ENCODE assay signal across 8 cellular contexts in the genomic region with DNA sequence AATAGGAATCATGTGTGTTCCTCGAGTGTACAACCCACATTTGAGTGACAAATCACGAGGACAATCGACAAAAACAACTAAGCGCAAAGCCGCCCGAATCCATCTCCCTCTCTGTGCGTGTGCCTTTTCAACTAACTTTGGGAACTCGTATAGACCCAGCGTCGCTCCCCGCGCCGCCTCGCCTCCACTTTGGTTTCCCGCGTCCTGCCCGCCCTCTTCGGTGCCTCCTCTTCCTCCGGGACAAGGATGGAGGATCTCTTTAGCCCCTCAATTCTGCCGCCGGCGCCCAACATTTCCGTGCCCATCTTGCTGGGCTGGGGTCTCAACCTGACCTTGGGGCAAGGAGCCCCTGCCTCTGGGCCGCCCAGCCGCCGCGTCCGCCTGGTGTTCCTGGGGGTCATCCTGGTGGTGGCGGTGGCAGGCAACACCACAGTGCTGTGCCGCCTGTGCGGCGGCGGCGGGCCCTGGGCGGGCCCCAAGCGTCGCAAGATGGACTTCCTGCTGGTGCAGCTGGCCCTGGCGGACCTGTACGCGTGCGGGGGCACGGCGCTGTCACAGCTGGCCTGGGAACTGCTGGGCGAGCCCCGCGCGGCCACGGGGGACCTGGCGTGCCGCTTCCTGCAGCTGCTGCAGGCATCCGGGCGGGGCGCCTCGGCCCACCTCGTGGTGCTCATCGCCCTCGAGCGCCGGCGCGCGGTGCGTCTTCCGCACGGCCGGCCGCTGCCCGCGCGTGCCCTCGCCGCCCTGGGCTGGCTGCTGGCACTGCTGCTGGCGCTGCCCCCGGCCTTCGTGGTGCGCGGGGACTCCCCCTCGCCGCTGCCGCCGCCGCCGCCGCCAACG. TPM values are rescaled to one million over a fixed set of nuclear protein-coding genes. Genes with fewer than 3 reads are reported as not detected.
DNase-seq lines count a peak whose midpoint lies in the region; ATAC-seq and TF ChIP-seq lines count a peak whose summit lies in the region.

TSS of gene GPR150 (plus strand) at position 58 of the 840 bp plus-strand sequence. CDS start at position 247, 189 bp downstream.

- peak; percentile 8 for DNase-seq in DMS153 treated with DMSO at 0.1 percent for 48 hours (lab: John Stamatoyannopoulos, UW; ENCODE audit: unreplicated experiment)
- DNase-seq in HL-60 (ENCODE audit: low read depth in 1 of 2, low spot score in 1 of 2) = peak in 1 of 2 experiments; percentile 28
- no peak for DNase-seq in astrocyte of the cerebellum (ENCODE audit: low read depth)
- DNase-seq in immature natural killer cell = peak; percentile 63 to 67 (median 63)
- peak; percentile 34 to 55 for DNase-seq in stimulated activated CD4-positive, alpha-beta T cell treated with anti-CD3 and anti-CD28 coated beads, Interleukin-15, amount 100 ng/mL, for 1 hour (ENCODE audit: low read depth in 1 of 2, low spot score in 1 of 2)
- DNase-seq in effector CD8-positive, alpha-beta T cell (lab: John Stamatoyannopoulos, UW) = no peak

- peak; percentile 61 for ATAC-seq in GM19463 (IDR thresholded peaks at IDR 0.05; ENCODE audit: unreplicated experiment)

- H3K27me3 ChIP-seq in HL-60 (ENCODE audit: insufficient read depth, poor library complexity, severe bottlenecking) = no peaks in the 10 kb centered on the region

- no peak within 1 kb of the TSS for H3K27ac ChIP-seq in HL-60 (replicated peaks)

- H3K4me3 Mint-ChIP-seq in T-helper 1 cell treated with Interleukin-12 subunit alpha and Interleukin-12 subunit beta and Interleukin-4 antibody, amounts not matched to agents 30 μg/mL and 1 μg/mL, for 36 hours = peak within 1 kb of the TSS; percentile 85
- H3K4me3 Mint-ChIP-seq in immature natural killer cell = peak within 1 kb of the TSS; percentile 87 to 92 (median 89)

- H3K27ac Mint-ChIP-seq in T-helper 1 cell treated with Interleukin-12 subunit alpha and Interleukin-12 subunit beta and Interleukin-4 antibody, amounts not matched to agents 30 μg/mL and 1 μg/mL, for 36 hours = peak within 1 kb of the TSS; percentile 67
- H3K27ac Mint-ChIP-seq in immature natural killer cell = peak within 1 kb of the TSS; percentile 10 to 70 (median 60)

- peaks cover 34% of the 10 kb centered on the region for H3K4me1 Mint-ChIP-seq in T-helper 1 cell treated with Interleukin-12 subunit alpha and Interleukin-12 subunit beta and Interleukin-4 antibody, amounts not matched to agents 30 μg/mL and 1 μg/mL, for 36 hours (ENCODE audit: low read depth)
- H3K4me1 Mint-ChIP-seq in immature natural killer cell = peaks cover 28 to 34% of the 10 kb centered on the region in 2 donors

- H3K4me3 ChIP-seq in HL-60 (replicated peaks; ENCODE audit: insufficient read depth, low read length) (peak within 1 kb of the TSS; percentile 41), astrocyte of the cerebellum (ENCODE audit: low read depth, low read length) (peak within 1 kb of the TSS; percentile 45)

- peaks cover 27% of the 10 kb centered on the region for H3K27me3 Mint-ChIP-seq in T-helper 1 cell treated with Interleukin-12 subunit alpha and Interleukin-12 subunit beta and Interleukin-4 antibody, amounts not matched to agents 30 μg/mL and 1 μg/mL, for 36 hours (ENCODE audit: low read depth)
- H3K27me3 Mint-ChIP-seq in immature natural killer cell (ENCODE audit: low read depth in 3 of 3) = peaks cover 3 to 7% (median 7%) of the 10 kb centered on the region in 3 donors

- in situ Hi-C loops in astrocyte of the cerebellum (cut with HindIII; ENCODE audit: low sequenced_read_pairs) = no loop called here

- H3K36me3 Mint-ChIP-seq in T-helper 1 cell treated with Interleukin-12 subunit alpha and Interleukin-12 subunit beta and Interleukin-4 antibody, amounts not matched to agents 30 μg/mL and 1 μg/mL, for 36 hours (ENCODE audit: low read depth) = no peaks in the 10 kb centered on the region
- H3K36me3 Mint-ChIP-seq in immature natural killer cell = no peaks in the 10 kb centered on the region

- TF ChIP-seq CTCF in HL-60 (IDR thresholded peaks at IDR 0.05; ENCODE audit: insufficient read depth, low read length) (no peak), astrocyte of the cerebellum (IDR thresholded peaks at IDR 0.05; ENCODE audit: low read depth, low read length, missing control alignments) (no peak)

- H3K9me3 Mint-ChIP-seq in T-helper 1 cell treated with Interleukin-12 subunit alpha and Interleukin-12 subunit beta and Interleukin-4 antibody, amounts not matched to agents 30 μg/mL and 1 μg/mL, for 36 hours = peaks cover 4% of the 10 kb centered on the region
- no peaks in the 10 kb centered on the region for H3K9me3 Mint-ChIP-seq in immature natural killer cell

RNA-seq across cellular contexts. Expression of gene GPR150, which starts in this region (rescaled TPM):
- 1 to 10 TPM in 2 of 3 donors, under 1 TPM in 1; 0.94 to 1.9 (median 1.2) TPM for polyA plus RNA-seq in immature natural killer cell

Comparison
In these comparisons a context has a peak if more than half of its experiments do, and no peak if none do; other contexts are left out.
1. DNase-seq: peak in DMS153 treated with DMSO at 0.1 percent for 48 hours (single experiment), immature natural killer cell (3 of 3) and stimulated activated CD4-positive, alpha-beta T cell treated with anti-CD3 and anti-CD28 coated beads, Interleukin-15, amount 100 ng/mL, for 1 hour (2 of 2); none in astrocyte of the cerebellum (single experiment) and effector CD8-positive, alpha-beta T cell (single experiment).